8 cellular contexts compared by ENCODE assay signal in genomic region chr3:184568918-184569829, GRCh38. TPM values are rescaled to one million over a fixed set of nuclear protein-coding genes. Genes with fewer than 3 reads are reported as not detected.
DNase-seq lines count a peak whose midpoint lies in the region; ATAC-seq and TF ChIP-seq lines count a peak whose summit lies in the region.

No MANE protein-coding gene starts in this region.

- H3K27ac ChIP-seq in angular gyrus (ENCODE audit: low read depth, low read length): peak overlapping the region; percentile 74
- peak overlapping the region; percentile 75 for H3K27ac ChIP-seq in left ventricle myocardium inferior (replicated peaks)

- peak overlapping the region; percentile 82 for H3K27ac Mint-ChIP-seq in osteocyte (ENCODE audit: unreplicated experiment)

- peaks cover 26% of the 10 kb centered on the region for H3K4me1 ChIP-seq in left ventricle myocardium inferior

- TF ChIP-seq CTCF in left ventricle myocardium inferior (IDR thresholded peaks at IDR 0.05; ENCODE audit: borderline replicate concordance) (no peak), osteocyte (IDR thresholded peaks at IDR 0.05) (no peak)

- H3K4me3 ChIP-seq in left ventricle myocardium inferior: peak overlapping the region; percentile 70

- H3K36me3 Mint-ChIP-seq in osteocyte (ENCODE audit: unreplicated experiment): peaks cover 2% of the 10 kb centered on the region

- intact Hi-C loops in left ventricle myocardium inferior (cut with micrococcal nuclease): no loop called here

- H3K27me3 Mint-ChIP-seq in osteocyte (ENCODE audit: unreplicated experiment): no peaks in the 10 kb centered on the region

- no peaks in the 10 kb centered on the region for H3K9me3 ChIP-seq in left ventricle myocardium inferior (replicated peaks)

- DNase-seq in GM03348 (ENCODE audit: low spot score) (peak; percentile 96), NCI-H2171 (lab: John Stamatoyannopoulos, UW) (peak; percentile 32), left ventricle myocardium inferior (peak; percentile 81), osteocyte (ENCODE audit: extremely low spot score, unreplicated experiment) (peak; percentile 96), cortex of kidney (lab: John Stamatoyannopoulos, UW) (no peak), 8988T (no peak)

- H3K4me3 Mint-ChIP-seq in osteocyte (ENCODE audit: unreplicated experiment): peak overlapping the region; percentile 69

- H3K36me3 ChIP-seq in left ventricle myocardium inferior: peaks cover 3% of the 10 kb centered on the region

- peaks cover 17% of the 10 kb centered on the region for H3K27me3 ChIP-seq in left ventricle myocardium inferior (ENCODE audit: low read depth)

- H3K9me3 Mint-ChIP-seq in osteocyte (ENCODE audit: unreplicated experiment): no peaks in the 10 kb centered on the region

- peaks cover 45% of the 10 kb centered on the region for H3K4me1 Mint-ChIP-seq in osteocyte (ENCODE audit: unreplicated experiment)

- no peak for ATAC-seq in GM19463 (IDR thresholded peaks at IDR 0.05; ENCODE audit: unreplicated experiment)

RNA-seq across cellular contexts. Expression of gene EPHB3, which starts 7.6 kb away (rescaled TPM):
- total RNA-seq in left ventricle myocardium inferior (5.0 TPM), osteocyte (10.6 and 11.4 TPM in 2 replicates)

Comparison
In these comparisons a context has a peak if more than half of its experiments do, and no peak if none do; other contexts are left out.
1. DNase-seq: peak in GM03348 (single experiment), NCI-H2171 (single experiment), left ventricle myocardium inferior (single experiment) and osteocyte (single experiment); none in cortex of kidney (single experiment) and 8988T (single experiment).